ENCODE assay signal across 10 cellular contexts in the genomic region with DNA sequence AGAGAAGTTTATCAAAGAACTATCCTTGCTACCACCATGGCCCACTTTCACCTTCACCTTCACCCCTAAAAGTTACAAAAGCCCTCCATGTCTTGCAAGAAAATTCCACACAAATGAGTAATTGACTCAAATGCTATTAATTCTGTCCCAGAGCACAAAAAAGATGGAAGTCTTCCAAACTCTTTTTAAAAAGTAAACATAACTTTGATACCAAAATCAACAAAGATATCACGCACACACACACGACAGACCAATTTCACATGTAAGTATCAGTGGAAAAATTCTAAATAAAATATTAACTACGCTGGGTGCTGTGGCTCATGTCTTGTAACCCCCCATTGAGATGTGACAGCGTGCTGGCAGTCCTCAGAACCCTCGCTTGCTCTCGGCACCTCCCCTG. TPM values are rescaled to one million over a fixed set of nuclear protein-coding genes. Genes with fewer than 3 reads are reported as not detected.
A peak's percentile ranks its signal among the peaks of the same experiment; 100 is the strongest.
DNase-seq lines count a peak whose midpoint lies in the region; ATAC-seq and TF ChIP-seq lines count a peak whose summit lies in the region.
"Had no signal": no experiment of that assay in that cellular context is flagged by ENCODE, and none has a peak within 500 bp of the region (broad histone marks: within the 10 kb centered on the region; RNA-seq: fewer than 3 reads in every experiment).

No MANE protein-coding gene starts in this region.

- no peaks in the 10 kb centered on the region for H3K27me3 Mint-ChIP-seq in activated CD4-positive, alpha-beta T cell treated with anti-CD3 and anti-CD28 coated beads for 36 hours
- no peaks in the 10 kb centered on the region for H3K27me3 Mint-ChIP-seq in activated B cell treated with CpG ODN at 0.5 μM for 24 hours

- H3K27ac Mint-ChIP-seq in activated CD4-positive, alpha-beta T cell treated with anti-CD3 and anti-CD28 coated beads for 36 hours, result peak overlapping the region; percentile 99
- peak overlapping the region; percentile 91 for H3K27ac Mint-ChIP-seq in activated B cell treated with CpG ODN at 0.5 μM for 24 hours

- no peak overlapping the region for H3K4me3 Mint-ChIP-seq in activated CD4-positive, alpha-beta T cell treated with anti-CD3 and anti-CD28 coated beads for 36 hours
- no peak overlapping the region for H3K4me3 Mint-ChIP-seq in activated B cell treated with CpG ODN at 0.5 μM for 24 hours

- intact Hi-C loops in activated CD4-positive, alpha-beta T cell treated with anti-CD3 and anti-CD28 coated beads for 36 hours (cut with DNase I, micrococcal nuclease), result no loop called here
- intact Hi-C loops in activated B cell treated with CpG ODN at 0.5 μM for 24 hours (cut with micrococcal nuclease), result no loop called here

- no peak overlapping the region for H3K18ac ChIP-seq in trophoblast cell (ENCODE audit: low read length)

- H3K79me1 ChIP-seq in trophoblast cell (ENCODE audit: low read length), result peaks cover 3% of the 10 kb centered on the region

- H3K4me3 ChIP-seq in iPS-18a (ENCODE audit: low read length) (no peak overlapping the region), subcutaneous abdominal adipose tissue (ENCODE audit: low read depth in 1 of 5, low read length in 5 of 5) (no peak overlapping the region), trophoblast cell (ENCODE audit: low read depth, low read length) (no peak overlapping the region)

- no CpG with 5 or more reads among the region's 6 CpGs for WGBS in trophoblast cell (ENCODE audit: extremely low coverage, insufficient coverage, insufficient read length)

- ATAC-seq in activated CD4-positive, alpha-beta T cell treated with anti-CD3 and anti-CD28 coated beads for 36 hours, result no peak
- ATAC-seq in activated B cell treated with CpG ODN at 0.5 μM for 24 hours (ENCODE audit: low read depth) (no peak), esophagus mucosa (no peak), GM18867 (IDR thresholded peaks at IDR 0.05; ENCODE audit: unreplicated experiment) (no peak)
- ATAC-seq: GM12878 had no signal

- no peak overlapping the region for H3K23ac ChIP-seq in trophoblast cell (ENCODE audit: low read length)

- no peak overlapping the region for H4K8ac ChIP-seq in trophoblast cell (ENCODE audit: low read depth, low read length)

- H2BK5ac ChIP-seq in trophoblast cell (ENCODE audit: low read depth, low read length, poor library complexity), result no peak overlapping the region

- no peak overlapping the region for H4K91ac ChIP-seq in trophoblast cell (ENCODE audit: low read depth, low read length)

- no peaks in the 10 kb centered on the region for H3K9me3 Mint-ChIP-seq in activated CD4-positive, alpha-beta T cell treated with anti-CD3 and anti-CD28 coated beads for 36 hours (ENCODE audit: low read depth)
- no peaks in the 10 kb centered on the region for H3K9me3 Mint-ChIP-seq in activated B cell treated with CpG ODN at 0.5 μM for 24 hours

- no peak overlapping the region for H2BK12ac ChIP-seq in trophoblast cell (ENCODE audit: low read length)

- no peak overlapping the region for H2AFZ ChIP-seq in trophoblast cell (ENCODE audit: insufficient read depth, low read length, poor library complexity)

- no peak overlapping the region for H3K4me2 ChIP-seq in trophoblast cell (ENCODE audit: low read length)

- TF ChIP-seq CTCF in activated B cell treated with CpG ODN at 0.5 μM for 24 hours (IDR thresholded peaks at IDR 0.05), result no peak

- peaks cover 5% of the 10 kb centered on the region for H3K79me2 ChIP-seq in trophoblast cell (ENCODE audit: control insufficient read depth, insufficient read depth, low read length, poor library complexity)

- H3K4ac ChIP-seq in trophoblast cell (ENCODE audit: low read depth, low read length), result no peak overlapping the region

- no peak overlapping the region for H4K12ac ChIP-seq in trophoblast cell (ENCODE audit: low read depth, low read length)

- H3K27me3 ChIP-seq in iPS-18a (ENCODE audit: control insufficient read depth, insufficient read depth, low read length) (no peaks in the 10 kb centered on the region), subcutaneous abdominal adipose tissue (ENCODE audit: control insufficient read depth in 5 of 5, insufficient read depth in 4 of 5, low read length in 5 of 5) (no peaks in the 10 kb centered on the region), trophoblast cell (ENCODE audit: insufficient read depth, low read length) (no peaks in the 10 kb centered on the region)

- no peak for DNase-seq in activated CD4-positive, alpha-beta T cell treated with anti-CD3 and anti-CD28 coated beads for 36 hours
- no peak for DNase-seq in activated CD4-positive, alpha-beta T cell treated with anti-CD3 and anti-CD28 coated beads, Interleukin-2, amount 50 U/mL, for 1 hour
- no peak for DNase-seq in activated B cell treated with CpG ODN at 0.5 μM for 24 hours
- DNase-seq in trophoblast cell, result no peak
- DNase-seq: ACHN had no signal

- H3K4me1 Mint-ChIP-seq in activated CD4-positive, alpha-beta T cell treated with anti-CD3 and anti-CD28 coated beads for 36 hours, result peaks cover 26% of the 10 kb centered on the region
- H3K4me1 Mint-ChIP-seq in activated B cell treated with CpG ODN at 0.5 μM for 24 hours, result peaks cover 34% of the 10 kb centered on the region

- CTCF ChIA-PET in activated CD4-positive, alpha-beta T cell treated with anti-CD3 and anti-CD28 coated beads for 36 hours (lab: Charles Lee), result interaction anchor here (0.6 to 4.0 kb wide), 2 partner anchors 14 to 391 kb away, joined by 4 to 38 read pairs; no protein-coding TSS in a partner anchor
- CTCF ChIA-PET in activated B cell treated with CpG ODN at 0.5 μM for 24 hours (lab: Charles Lee), result no interaction called here

- POLR2A ChIA-PET in activated CD4-positive, alpha-beta T cell treated with anti-CD3 and anti-CD28 coated beads for 36 hours (lab: Charles Lee), result no interaction called here
- POLR2A ChIA-PET in activated B cell treated with CpG ODN at 0.5 μM for 24 hours (lab: Charles Lee), result interaction anchor here (0.5 kb wide), 1 partner anchor 39 kb away, joined by 4 read pairs; no protein-coding TSS in a partner anchor

- H3K14ac ChIP-seq in trophoblast cell (ENCODE audit: low read length), result no peak overlapping the region

- H2BK120ac ChIP-seq in trophoblast cell (ENCODE audit: insufficient read depth, low read length, poor library complexity), result no peak overlapping the region

- H3K27ac ChIP-seq in iPS-18a (ENCODE audit: low read length) (no peak overlapping the region), subcutaneous abdominal adipose tissue (ENCODE audit: low read depth, low read length) (peak overlapping the region; percentile 78), trophoblast cell (ENCODE audit: low read depth, low read length) (no peak overlapping the region)

- no peak overlapping the region for H2AK5ac ChIP-seq in trophoblast cell (ENCODE audit: low read length)

- no peaks in the 10 kb centered on the region for H3K36me3 ChIP-seq in iPS-18a (ENCODE audit: control insufficient read depth, low read depth, low read length)
- peaks cover 0 to 4% (median 0%) of the 10 kb centered on the region in 5 donors for H3K36me3 ChIP-seq in subcutaneous abdominal adipose tissue (ENCODE audit: control insufficient read depth in 5 of 5, insufficient read depth in 5 of 5, low read length in 5 of 5)
- peaks cover 0 to 1% of the 10 kb centered on the region in 2 experiments for H3K36me3 ChIP-seq in trophoblast cell (ENCODE audit: control insufficient read depth in 1 of 2, insufficient read depth in 2 of 2, low read length in 2 of 2)

- H3K4me1 ChIP-seq in iPS-18a (ENCODE audit: control insufficient read depth, low read depth, low read length) (peaks cover 10% of the 10 kb centered on the region), subcutaneous abdominal adipose tissue (ENCODE audit: control insufficient read depth in 5 of 5, insufficient read depth in 5 of 5, low read length in 5 of 5) (peaks cover 0 to 26% (median 24%) of the 10 kb centered on the region in 5 donors), trophoblast cell (ENCODE audit: control insufficient read depth in 1 of 2, insufficient read depth in 2 of 2, low read length in 2 of 2) (peaks cover 3 to 5% of the 10 kb centered on the region in 2 experiments)

- H3K9me3 ChIP-seq in iPS-18a (ENCODE audit: control insufficient read depth, low read depth, low read length) (no peaks in the 10 kb centered on the region), subcutaneous abdominal adipose tissue (ENCODE audit: control insufficient read depth in 5 of 5, low read length in 5 of 5) (no peaks in the 10 kb centered on the region), trophoblast cell (ENCODE audit: insufficient read depth, low read depth, low read length) (no peaks in the 10 kb centered on the region)

- H3K9ac ChIP-seq in iPS-18a (ENCODE audit: low read length) (peak overlapping the region; percentile 25), subcutaneous abdominal adipose tissue (ENCODE audit: low read length in 5 of 5) (no peak overlapping the region), trophoblast cell (ENCODE audit: low read length) (no peak overlapping the region)

- H3K36me3 Mint-ChIP-seq in activated CD4-positive, alpha-beta T cell treated with anti-CD3 and anti-CD28 coated beads for 36 hours (ENCODE audit: low read depth), result peaks cover 10% of the 10 kb centered on the region
- peaks cover 13% of the 10 kb centered on the region for H3K36me3 Mint-ChIP-seq in activated B cell treated with CpG ODN at 0.5 μM for 24 hours (ENCODE audit: low read depth)

RNA-seq across cellular contexts. Expression of a gene that starts 1.1 kb away (rescaled TPM):
- 10 to 100 TPM; 22.0 to 31.1 TPM for total RNA-seq in activated CD4-positive, alpha-beta T cell treated with anti-CD3 and anti-CD28 coated beads for 36 hours
- total RNA-seq in activated B cell treated with CpG ODN at 0.5 μM for 24 hours (25.2 and 31.6 TPM in 2 replicates), esophagus mucosa (29.0 TPM)
- 11.3 and 12.1 TPM in 2 replicates for polyA plus RNA-seq in trophoblast cell (2013)
